ENCODE assay signal across 30 cellular contexts in genomic region chr2:120546865-120547390, GRCh38.
DNase-seq lines count a peak whose midpoint lies in the region; TF ChIP-seq lines count a peak whose summit lies in the region.
"Had no signal": no experiment of that assay in that cellular context is flagged by ENCODE, and none has a peak within 500 bp of the region (broad histone marks: within the 10 kb centered on the region; RNA-seq: fewer than 3 reads in every experiment).

No MANE protein-coding gene starts in this region.

- peak overlapping the region; percentile 72 to 77 for H3K27ac ChIP-seq in tibial artery
- H3K27ac ChIP-seq: C4-2B, epithelial cell of prostate, KMS-11, lower lobe of right lung, testis had no signal

- H3K36me3 ChIP-seq in Caco-2 (ENCODE audit: control insufficient read depth, insufficient read depth, low read length) (no peaks in the 10 kb centered on the region), adipocyte (ENCODE audit: control insufficient read depth, insufficient read depth, low read length, severe bottlenecking) (no peaks in the 10 kb centered on the region), tibial artery (no peaks in the 10 kb centered on the region)
- H3K36me3 ChIP-seq: lower lobe of right lung, MG63 had no signal

- no peaks in the 10 kb centered on the region for H3K9me3 ChIP-seq in Caco-2
- H3K9me3 ChIP-seq in adipocyte (ENCODE audit: control insufficient read depth, low read length): no peaks in the 10 kb centered on the region
- no peaks in the 10 kb centered on the region for H3K9me3 ChIP-seq in tibial artery
- H3K9me3 ChIP-seq: lower lobe of right lung, MG63, testis had no signal

- POLR2A ChIA-PET in Caco-2 (lab: Charles Lee): no interaction called here

- H3K27ac Mint-ChIP-seq in Caco-2 (ENCODE audit: unreplicated experiment): peak overlapping the region; percentile 54
- H3K27ac Mint-ChIP-seq in mesothelial cell of epicardium: peak overlapping the region; percentile 52
- H3K27ac Mint-ChIP-seq: activated naive CD8-positive, alpha-beta T cell treated with anti-CD3 and anti-CD28 coated beads, Interleukin-2, amount 10 ng/mL, durations not matched to agents 7 days and 5 days; activated T-cell treated with anti-CD3 and anti-CD28 coated beads, Interleukin-2, amount 50 U/mL, for 24 hours; H9; WTC11 had no signal

- H3K27me3 ChIP-seq in Caco-2 (replicated peaks; ENCODE audit: control insufficient read depth, insufficient read depth, low read length): no peaks in the 10 kb centered on the region
- peaks cover under 1% of the 10 kb centered on the region for H3K27me3 ChIP-seq in adipocyte (replicated peaks; ENCODE audit: control insufficient read depth, insufficient read depth, low read length)
- no peaks in the 10 kb centered on the region for H3K27me3 ChIP-seq in tibial artery
- H3K27me3 ChIP-seq: MG63, testis had no signal

- TF ChIP-seq CTCF in Caco-2 (IDR thresholded peaks at IDR 0.05; ENCODE audit: insufficient read depth in 1 of 2, low read depth in 1 of 2, low read length in 1 of 2, severe bottlenecking in 1 of 2, unreplicated experiment in 1 of 2) (no peak), mesothelial cell of epicardium (IDR thresholded peaks at IDR 0.05; ENCODE audit: unreplicated experiment) (no peak), tibial artery (IDR thresholded peaks at IDR 0.05) (no peak)

- no peak overlapping the region for H3K4me3 Mint-ChIP-seq in Caco-2 (ENCODE audit: unreplicated experiment)
- no peak overlapping the region for H3K4me3 Mint-ChIP-seq in mesothelial cell of epicardium
- H3K4me3 Mint-ChIP-seq: activated naive CD8-positive, alpha-beta T cell treated with anti-CD3 and anti-CD28 coated beads, Interleukin-2, amount 10 ng/mL, durations not matched to agents 7 days and 5 days; activated T-cell treated with anti-CD3 and anti-CD28 coated beads, Interleukin-2, amount 50 U/mL, for 24 hours; H9; WTC11 had no signal

- H3K4me3 ChIP-seq in Caco-2 (ENCODE audit: low read depth, low read length): no peak overlapping the region
- H3K4me3 ChIP-seq in adipocyte (ENCODE audit: low read length): peak overlapping the region; percentile 31
- H3K4me3 ChIP-seq in tibial artery: no peak overlapping the region
- H3K4me3 ChIP-seq: lower lobe of right lung, MG63, testis had no signal

- no peaks in the 10 kb centered on the region for H3K9me3 Mint-ChIP-seq in Caco-2 (ENCODE audit: unreplicated experiment)
- H3K9me3 Mint-ChIP-seq in mesothelial cell of epicardium: no peaks in the 10 kb centered on the region
- H3K9me3 Mint-ChIP-seq: activated naive CD8-positive, alpha-beta T cell treated with anti-CD3 and anti-CD28 coated beads, Interleukin-2, amount 10 ng/mL, durations not matched to agents 7 days and 5 days; activated T-cell treated with anti-CD3 and anti-CD28 coated beads, Interleukin-2, amount 50 U/mL, for 24 hours; H9; nephron; WTC11 had no signal

- intact Hi-C loops in Caco-2 (cut with micrococcal nuclease; ENCODE audit: unreplicated experiment) (no loop called here), tibial artery (cut with DNase I; ENCODE audit: low total_unique reads) (loop anchor here (5.0 kb wide), 1 partner anchor 370 kb away; no protein-coding TSS in a partner anchor)

- H3K9ac ChIP-seq in adipocyte (ENCODE audit: low read length): peak overlapping the region; percentile 53
- H3K9ac ChIP-seq: KMS-11 had no signal

- BruUV-seq in Caco-2 (replicated peaks; lab: Mats Ljungman, UMichigan): no TSS peak

- CTCF ChIA-PET in Caco-2 (lab: Charles Lee): interaction anchor here (1.5 kb wide), 1 partner anchor 204 kb away, joined by 3 read pairs; no protein-coding TSS in a partner anchor

- H3K27me3 Mint-ChIP-seq in Caco-2 (ENCODE audit: insufficient read depth, unreplicated experiment): no peaks in the 10 kb centered on the region
- peaks cover 9% of the 10 kb centered on the region for H3K27me3 Mint-ChIP-seq in mesothelial cell of epicardium (ENCODE audit: low read depth)

- DNase-seq in Caco-2: no peak
- DNase-seq in adipocyte (ENCODE audit: low read depth): no peak
- no peak for DNase-seq in mesothelial cell of epicardium (ENCODE audit: low spot score in 2 of 2, unreplicated experiment in 2 of 2)
- no peak for DNase-seq in tibial artery
- no peak for DNase-seq in NCI-H187 treated with DMSO at 0.1 percent for 48 hours (lab: John Stamatoyannopoulos, UW)
- DNase-seq in inferior parietal cortex (ENCODE audit: extremely low spot score): no peak
- DNase-seq in hippocampal formation (lab: John Stamatoyannopoulos, UW): no peak
- DNase-seq: activated CD4-positive, alpha-beta T cell treated with anti-CD3 and anti-CD28 coated beads, Interleukin-2, amount 50 U/mL, for 1 hour; activated gamma-delta T cell treated with Interleukin-2 at 50 U/mL for 16 hours; activated naive CD8-positive, alpha-beta T cell treated with anti-CD3 and anti-CD28 coated beads, Interleukin-2, amount 10 ng/mL, durations not matched to agents 7 days and 5 days; activated T-cell treated with anti-CD3 and anti-CD28 coated beads, Interleukin-2, amount 50 U/mL, for 24 hours; COR-L47; cortex of kidney; DMS53; effector memory CD4-positive, alpha-beta T cell; glutamatergic neuron; H9; lower lobe of right lung; NCI-H1105 treated with DMSO at 0.1 percent for 48 hours; NCI-H226; stimulated activated CD4-positive, alpha-beta T cell treated with anti-CD3 and anti-CD28 coated beads, Interleukin-1b, Interleukin-23, amount 100 ng/mL, for 48 hours; stimulated activated naive CD4-positive, alpha-beta T cell treated with Interleukin-2 at 50 U/mL for 16 hours; T-helper 1 cell; testis had no signal

- H3K36me3 Mint-ChIP-seq in Caco-2 (ENCODE audit: insufficient read depth, unreplicated experiment) (no peaks in the 10 kb centered on the region), mesothelial cell of epicardium (no peaks in the 10 kb centered on the region)
- H3K36me3 Mint-ChIP-seq: activated naive CD8-positive, alpha-beta T cell treated with anti-CD3 and anti-CD28 coated beads, Interleukin-2, amount 10 ng/mL, durations not matched to agents 7 days and 5 days; WTC11 had no signal

- peaks cover 16% of the 10 kb centered on the region for H3K4me1 Mint-ChIP-seq in Caco-2 (ENCODE audit: low read depth, unreplicated experiment)
- peaks cover 26% of the 10 kb centered on the region for H3K4me1 Mint-ChIP-seq in mesothelial cell of epicardium
- H3K4me1 Mint-ChIP-seq: activated naive CD8-positive, alpha-beta T cell treated with anti-CD3 and anti-CD28 coated beads, Interleukin-2, amount 10 ng/mL, durations not matched to agents 7 days and 5 days had no signal

- H3K4me1 ChIP-seq in Caco-2 (peaks cover 20% of the 10 kb centered on the region), adipocyte (ENCODE audit: control insufficient read depth, insufficient read depth, low read length) (peaks cover 34% of the 10 kb centered on the region), tibial artery (peaks cover 0 to 34% (median 32%) of the 10 kb centered on the region in 4 donors)
